8 cellular contexts compared by ENCODE assay signal in genomic region chr7:151062399-151063211, GRCh38. TPM values are rescaled to one million over a fixed set of nuclear protein-coding genes. Genes with fewer than 3 reads are reported as not detected.
DNase-seq lines count a peak whose midpoint lies in the region; ATAC-seq and TF ChIP-seq lines count a peak whose summit lies in the region.

No MANE protein-coding gene starts in this region.

- dilution Hi-C loops in IMR-90 (cut with HindIII; ENCODE audit: low sequenced_read_pairs, unreplicated experiment): no loop called here

- no TSS peak for BruUV-seq in IMR-90 (replicated peaks; lab: Mats Ljungman, UMichigan)

- H3K4me2 ChIP-seq in IMR-90 (ENCODE audit: low read depth, low read length): peak overlapping the region; percentile 62; the same call in 1 of the 2 replicates

- H3K56ac ChIP-seq in IMR-90 (ENCODE audit: extremely low read depth, insufficient read depth, low read length): no peak overlapping the region

- H3K36me3 ChIP-seq in IMR-90 (ENCODE audit: control insufficient read depth, insufficient read depth, low read length) (peaks cover 31% of the 10 kb centered on the region), duodenal mucosa (ENCODE audit: control insufficient read depth in 1 of 2, insufficient read depth in 2 of 2, low read length in 2 of 2) (peaks cover 13 to 30% of the 10 kb centered on the region in 2 donors), lower lobe of right lung (peaks cover 49% of the 10 kb centered on the region)

- peak overlapping the region; percentile 96 for H3K27ac ChIP-seq in 22Rv1
- H3K27ac ChIP-seq in IMR-90 (ENCODE audit: insufficient read depth, low read length): peak overlapping the region; percentile 52
- H3K27ac ChIP-seq in duodenal mucosa (ENCODE audit: low read depth, low read length): peak overlapping the region; percentile 44
- peak overlapping the region; percentile 36 for H3K27ac ChIP-seq in lower lobe of right lung

- H3K27me3 ChIP-seq in IMR-90 (ENCODE audit: control insufficient read depth, insufficient read depth, low read length): no peaks in the 10 kb centered on the region
- no peaks in the 10 kb centered on the region for H3K27me3 ChIP-seq in duodenal mucosa (ENCODE audit: control insufficient read depth in 1 of 2, insufficient read depth in 2 of 2, low read length in 2 of 2)
- no peaks in the 10 kb centered on the region for H3K27me3 ChIP-seq in lower lobe of right lung (ENCODE audit: low read depth)

- DNase-seq in IMR-90: peak; percentile 76
- peak; percentile 80 for DNase-seq in lower lobe of right lung
- no peak for DNase-seq in Kasumi-1 (lab: John Stamatoyannopoulos, UW)
- no peak for DNase-seq in stimulated activated CD4-positive, alpha-beta T cell treated with anti-CD3 and anti-CD28 coated beads, Interleukin-4, amount 100 ng/mL, for 4 hours
- DNase-seq in NCI-H1105 (lab: John Stamatoyannopoulos, UW): no peak

- H3K9ac ChIP-seq in IMR-90 (ENCODE audit: low read depth, low read length): no peak overlapping the region
- H3K9ac ChIP-seq in duodenal mucosa (ENCODE audit: low read depth in 1 of 2, low read length in 2 of 2): peak overlapping the region; percentile 30 to 59

- H4K5ac ChIP-seq in IMR-90 (ENCODE audit: low read depth, low read length): no peak overlapping the region

- H3K79me1 ChIP-seq in IMR-90 (ENCODE audit: low read depth in 1 of 2, low read length in 2 of 2): peaks cover 24 to 66% of the 10 kb centered on the region in 2 experiments

- H4K20me1 ChIP-seq in IMR-90 (ENCODE audit: insufficient read depth, low read length): peaks cover 32% of the 10 kb centered on the region

- H4K8ac ChIP-seq in IMR-90 (ENCODE audit: low read depth in 2 of 2, low read length in 2 of 2): no peak overlapping the region

- peak overlapping the region; percentile 94 for H2AK5ac ChIP-seq in IMR-90 (ENCODE audit: low read depth, low read length)

- in situ Hi-C loops in IMR-90 (cut with MboI; ENCODE audit: low sequenced_read_pairs): no loop called here

- H2BK120ac ChIP-seq in IMR-90 (ENCODE audit: low read depth, low read length): peak overlapping the region; percentile 26; the same call in 1 of the 2 replicates

- H3K4me3 ChIP-seq in IMR-90 (ENCODE audit: insufficient read depth, low read depth, low read length) (no peak overlapping the region), duodenal mucosa (ENCODE audit: low read depth in 1 of 2, low read length in 2 of 2) (peak overlapping the region; percentile 66 to 77), lower lobe of right lung (peak overlapping the region; percentile 72)

- H4K91ac ChIP-seq in IMR-90 (ENCODE audit: insufficient read depth, low read depth, low read length): peak overlapping the region; percentile 60

- TF ChIP-seq POLR2A in IMR-90 (IDR thresholded peaks at IDR 0.05; ENCODE audit: low read depth, low read length): peak; percentile 58

- H3K9me1 ChIP-seq in IMR-90 (ENCODE audit: insufficient read depth, low read length): peaks cover 12% of the 10 kb centered on the region; the same call in 1 of the 2 replicates

- H3K4ac ChIP-seq in IMR-90 (ENCODE audit: low read depth, low read length): peak overlapping the region; percentile 89

- peak; percentile 28 for ATAC-seq in IMR-90 (ENCODE audit: low read depth)
- peak; percentile 50 to 54 for ATAC-seq in lower lobe of right lung
- no peak for ATAC-seq in GM19467 (IDR thresholded peaks at IDR 0.05; ENCODE audit: unreplicated experiment)

- no peak for TF ChIP-seq CTCF in 22Rv1 (IDR thresholded peaks at IDR 0.05)
- TF ChIP-seq CTCF in IMR-90 (conservative IDR thresholded peaks at IDR 0.05; ENCODE audit: low read depth, low read length): no peak
- TF ChIP-seq CTCF in lower lobe of right lung (IDR thresholded peaks at IDR 0.05): no peak

- CTCF ChIA-PET in IMR-90 (lab: Yijun Ruan, JAX): no interaction called here

- no peak overlapping the region; the same call in 1 of the 2 replicates for H2BK20ac ChIP-seq in IMR-90 (ENCODE audit: low read depth, low read length)

- no peak overlapping the region for H3K18ac ChIP-seq in IMR-90 (ENCODE audit: low read depth, low read length)

- WGBS in IMR-90 (ENCODE audit: extremely low coverage in 2 of 2, insufficient read length in 1 of 2), 2 experiments: 0% methylated on average over 2 of the region's 43 CpGs; no CpG with 5 or more reads in 1 of the 2 experiments

- 0 out of 2 replicates have a peak overlapping the region, but pooled peaks have one; percentile 47 for H3K14ac ChIP-seq in IMR-90 (replicated peaks; ENCODE audit: low read depth, low read length)

- H2BK5ac ChIP-seq in IMR-90 (ENCODE audit: low read depth, low read length, poor library complexity, severe bottlenecking): peak overlapping the region; percentile 51

- H3K23ac ChIP-seq in IMR-90 (ENCODE audit: low read depth, low read length): no peak overlapping the region

- no peak overlapping the region; the same call in 2 of the 3 replicates for H2BK15ac ChIP-seq in IMR-90 (ENCODE audit: low read depth, low read length)

- POLR2A ChIA-PET in IMR-90 (lab: Charles Lee; ENCODE audit: unreplicated experiment): interaction anchor here (0.6 kb wide), 1 partner anchor 19 kb away, joined by 3 read pairs; no protein-coding TSS in a partner anchor

- H2AK9ac ChIP-seq in IMR-90 (replicated peaks; ENCODE audit: low read depth, low read length, poor library complexity): peak overlapping the region; percentile 97

- intact Hi-C loops in IMR-90 (cut with micrococcal nuclease): no loop called here
- intact Hi-C loops in lower lobe of right lung (cut with DNase I): no loop called here

- no peak for TF ChIP-seq RAD21 in IMR-90 (IDR thresholded peaks at IDR 0.05; ENCODE audit: low read length)

- H2AFZ ChIP-seq in IMR-90 (replicated peaks; ENCODE audit: low read length, poor library complexity): peak overlapping the region; percentile 58

- H3K9me3 ChIP-seq in IMR-90 (ENCODE audit: control insufficient read depth, insufficient read depth, low read length) (no peaks in the 10 kb centered on the region), duodenal mucosa (ENCODE audit: control insufficient read depth in 1 of 2, low read length in 2 of 2) (no peaks in the 10 kb centered on the region), lower lobe of right lung (no peaks in the 10 kb centered on the region)

- H3K4me1 ChIP-seq in IMR-90 (ENCODE audit: control insufficient read depth, insufficient read depth, low read length): peaks cover 39% of the 10 kb centered on the region
- H3K4me1 ChIP-seq in duodenal mucosa (ENCODE audit: control insufficient read depth in 1 of 2, insufficient read depth in 2 of 2, low read length in 2 of 2): peaks cover 31% of the 10 kb centered on the region in 2 donors
- peaks cover 35% of the 10 kb centered on the region for H3K4me1 ChIP-seq in lower lobe of right lung

TF ChIP-seq in IMR-90, 13 proteins besides CTCF, POLR2A, EP300 and RAD21 (continues in another document):
- TF ChIP-seq CHD1 (IDR thresholded peaks at IDR 0.05; ENCODE audit: low read depth, low read length) (no peak), NFE2L2 (IDR thresholded peaks at IDR 0.05; ENCODE audit: low read depth, low read length) (peak; percentile 14; the same call in 1 of the 2 replicates), BHLHE40 (IDR thresholded peaks at IDR 0.05; ENCODE audit: low read depth, low read length) (peak; percentile 12; the same call in 1 of the 2 replicates), CEBPB (IDR thresholded peaks at IDR 0.05; ENCODE audit: low read depth, low read length) (no peak), USF2 (IDR thresholded peaks at IDR 0.05; ENCODE audit: low read depth, low read length) (peak; percentile 95), MAZ (IDR thresholded peaks at IDR 0.05; ENCODE audit: borderline replicate concordance, low read depth, low read length) (peak; percentile 86)
- TF ChIP-seq, protein P1, sequence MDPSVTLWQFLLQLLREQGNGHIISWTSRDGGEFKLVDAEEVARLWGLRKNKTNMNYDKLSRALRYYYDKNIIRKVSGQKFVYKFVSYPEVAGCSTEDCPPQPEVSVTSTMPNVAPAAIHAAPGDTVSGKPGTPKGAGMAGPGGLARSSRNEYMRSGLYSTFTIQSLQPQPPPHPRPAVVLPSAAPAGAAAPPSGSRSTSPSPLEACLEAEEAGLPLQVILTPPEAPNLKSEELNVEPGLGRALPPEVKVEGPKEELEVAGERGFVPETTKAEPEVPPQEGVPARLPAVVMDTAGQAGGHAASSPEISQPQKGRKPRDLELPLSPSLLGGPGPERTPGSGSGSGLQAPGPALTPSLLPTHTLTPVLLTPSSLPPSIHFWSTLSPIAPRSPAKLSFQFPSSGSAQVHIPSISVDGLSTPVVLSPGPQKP (IDR thresholded peaks at IDR 0.05; ENCODE audit: borderline replicate concordance, low read depth, low read length): no peak

RNA-seq across cellular contexts. Expression of gene SLC4A2, which starts 3.2 kb away (rescaled TPM):
- 25.3 and 29.6 TPM in 2 replicates for total RNA-seq in IMR-90 (2012; rRNA removed)
- 91.0 and 112 TPM in 2 replicates for polyA plus RNA-seq in IMR-90 (2012; rRNA removed)
- polyA plus RNA-seq in IMR-90 (2012; cell fraction: cytosol; rRNA removed): 70.2 and 89.3 TPM in 2 replicates
- polyA plus RNA-seq in IMR-90 (2012; cell fraction: nucleus; rRNA removed; ENCODE audit: low replicate concordance): 205 and 510 TPM in 2 replicates
- 182 TPM for total RNA-seq in lower lobe of right lung

RNA-seq across cellular contexts. Expression of gene CDK5, which starts 4.9 kb away (rescaled TPM):
- total RNA-seq in IMR-90 (2012; rRNA removed): 22.4 and 24.7 TPM in 2 replicates
- polyA plus RNA-seq in IMR-90 (2012; rRNA removed): 34.8 and 45.6 TPM in 2 replicates
- 29.1 and 41.6 TPM in 2 replicates for polyA plus RNA-seq in IMR-90 (2012; cell fraction: cytosol; rRNA removed)
- 16.0 and 19.1 TPM in 2 replicates for polyA plus RNA-seq in IMR-90 (2012; cell fraction: nucleus; rRNA removed; ENCODE audit: low replicate concordance)
- total RNA-seq in lower lobe of right lung: 13.7 TPM

RNA-seq across cellular contexts. Expression of gene ASIC3, which starts 14.3 kb away (rescaled TPM):
- total RNA-seq in IMR-90 (2012; rRNA removed) (not detected in 2 replicates), lower lobe of right lung (3.7 TPM)
- 0.70 and 0.74 TPM in 2 replicates for polyA plus RNA-seq in IMR-90 (2012; rRNA removed)
- 0.21 and 0.38 TPM in 2 replicates for polyA plus RNA-seq in IMR-90 (2012; cell fraction: cytosol; rRNA removed)
- 4.8 and 9.1 TPM in 2 replicates for polyA plus RNA-seq in IMR-90 (2012; cell fraction: nucleus; rRNA removed; ENCODE audit: low replicate concordance)

RNA-seq across cellular contexts. Expression of gene FASTK, which starts 18.0 kb away (rescaled TPM):
- total RNA-seq in IMR-90 (2012; rRNA removed): 41.9 and 53.8 TPM in 2 replicates
- polyA plus RNA-seq in IMR-90 (2012; rRNA removed): 115 and 127 TPM in 2 replicates
- polyA plus RNA-seq in IMR-90 (2012; cell fraction: cytosol; rRNA removed): 99.0 and 130 TPM in 2 replicates
- polyA plus RNA-seq in IMR-90 (2012; cell fraction: nucleus; rRNA removed; ENCODE audit: low replicate concordance): 430 and 1,164 TPM in 2 replicates
- 54.4 TPM for total RNA-seq in lower lobe of right lung

RNA-seq across cellular contexts. Expression of gene TMUB1, which starts 20.7 kb away (rescaled TPM):
- total RNA-seq in IMR-90 (2012; rRNA removed): 6.8 and 7.8 TPM in 2 replicates
- polyA plus RNA-seq in IMR-90 (2012; rRNA removed): 29.8 and 38.3 TPM in 2 replicates
- polyA plus RNA-seq in IMR-90 (2012; cell fraction: cytosol; rRNA removed): 24.3 and 48.1 TPM in 2 replicates
- 34.7 and 60.3 TPM in 2 replicates for polyA plus RNA-seq in IMR-90 (2012; cell fraction: nucleus; rRNA removed; ENCODE audit: low replicate concordance)
- 37.4 TPM for total RNA-seq in lower lobe of right lung

Comparison
In these comparisons a context has a peak if more than half of its experiments do, and no peak if none do; other contexts are left out.
1. H3K27ac ChIP-seq: peak in every context shown above with its lines; median percentile 96 in 22Rv1; 52 in IMR-90; 44 in duodenal mucosa; 36 in lower lobe of right lung.
2. DNase-seq: peak in IMR-90 (single experiment) and lower lobe of right lung (single experiment); none in Kasumi-1 (0 of 2), stimulated activated CD4-positive, alpha-beta T cell treated with anti-CD3 and anti-CD28 coated beads, Interleukin-4, amount 100 ng/mL, for 4 hours (0 of 2) and NCI-H1105 (single experiment).